ENCODE assay signal across 23 cellular contexts in the genomic region with DNA sequence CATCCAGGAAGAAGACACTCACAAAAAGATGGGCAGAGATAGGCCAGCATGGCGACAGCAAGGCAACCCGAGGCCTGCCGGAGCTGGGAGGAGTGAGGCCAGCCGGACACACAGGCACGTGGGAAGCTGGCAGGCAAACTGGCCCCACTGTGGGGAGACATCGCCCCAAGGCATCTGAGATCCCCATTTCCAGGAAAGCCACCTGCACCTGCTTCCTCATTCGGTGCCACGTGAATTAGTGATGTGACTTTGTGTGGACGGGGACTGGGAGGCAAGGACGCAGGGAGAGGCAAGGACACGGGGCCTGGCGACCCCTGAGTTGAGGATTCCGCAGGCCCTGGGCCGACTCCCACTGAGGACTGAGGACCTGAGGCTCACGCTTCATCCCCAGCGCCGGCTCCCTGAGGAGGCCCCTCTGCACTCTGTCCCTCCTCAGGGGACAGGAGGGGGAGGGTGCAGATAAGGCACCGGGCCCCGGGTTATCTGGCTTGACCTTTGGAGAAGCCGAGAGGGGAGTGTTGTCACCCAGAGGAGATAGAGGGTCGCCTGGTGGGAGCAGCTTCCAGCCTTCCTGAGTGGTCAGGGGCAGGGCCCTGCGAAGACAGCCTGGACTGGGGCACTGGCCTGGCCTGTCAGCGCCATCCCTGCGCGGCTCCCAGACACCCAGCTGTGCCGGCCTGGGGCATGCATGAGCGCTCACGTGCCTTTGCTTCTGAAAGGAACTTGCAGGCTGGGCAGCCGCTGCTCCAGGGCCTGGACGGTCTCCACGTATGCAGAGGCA. TPM values are rescaled to one million over a fixed set of nuclear protein-coding genes. Genes with fewer than 3 reads are reported as not detected.
DNase-seq lines count a peak whose midpoint lies in the region; ATAC-seq and TF ChIP-seq lines count a peak whose summit lies in the region.
"Had no signal": no experiment of that assay in that cellular context is flagged by ENCODE, and none has a peak within 500 bp of the region (broad histone marks: within the 10 kb centered on the region; RNA-seq: fewer than 3 reads in every experiment).

No MANE protein-coding gene starts in this region.

- H3K27me3 ChIP-seq in endodermal cell (ENCODE audit: control insufficient read depth, insufficient read depth, low read length, poor library complexity, severe bottlenecking) (peaks cover 13% of the 10 kb centered on the region), spleen (replicated peaks in 1 of 7) (peaks cover 0 to 78% (median 18%) of the 10 kb centered on the region in 7 donors), PC-3 (ENCODE audit: low read length) (peaks cover 2% of the 10 kb centered on the region; the same call in 1 of the 2 replicates)

- H2AFZ ChIP-seq in PC-3 (ENCODE audit: low read length), result no peak overlapping the region
- H2AFZ ChIP-seq: parathyroid adenoma had no signal

- no peaks in the 10 kb centered on the region for H3K79me2 ChIP-seq in PC-3 (ENCODE audit: low read length)
- H3K79me2 ChIP-seq: parathyroid adenoma had no signal

- POLR2A ChIA-PET in activated CD4-positive, alpha-beta T cell treated with anti-CD3 and anti-CD28 coated beads for 36 hours (lab: Charles Lee), result no interaction called here
- POLR2A ChIA-PET in PC-3 (lab: Charles Lee; ENCODE audit: unreplicated experiment), result no interaction called here

- no TSS peak for BruUV-seq in PC-3 (replicated peaks; lab: Mats Ljungman, UMichigan)

- TF ChIP-seq CTCF in endodermal cell (conservative IDR thresholded peaks at IDR 0.05), result no peak
- no peak for TF ChIP-seq CTCF in spleen (IDR thresholded peaks at IDR 0.05 in 8 of 11, conservative IDR thresholded peaks at IDR 0.05 in 3 of 11)
- no peak for TF ChIP-seq CTCF in PC-3 (conservative IDR thresholded peaks at IDR 0.05; ENCODE audit: low read depth, low read length)

- intact Hi-C loops in spleen (cut with DNase I; ENCODE audit: low total_unique reads), result no loop called here
- intact Hi-C loops in activated CD4-positive, alpha-beta T cell treated with anti-CD3 and anti-CD28 coated beads for 36 hours (cut with DNase I, micrococcal nuclease), result no loop called here
- intact Hi-C loops in PC-3 (cut with micrococcal nuclease), result no loop called here

- DNase-seq in DMS53 (lab: John Stamatoyannopoulos, UW) (peak; percentile 33), DMS53 treated with DMSO at 0.1 percent for 48 hours (lab: John Stamatoyannopoulos, UW; ENCODE audit: unreplicated experiment) (no peak), endodermal cell (peak; percentile 73), islet precursor cell (peak; percentile 83), spleen (peak; percentile 70), T1000 (lab: John Stamatoyannopoulos, UW) (no peak), PC-3 (no peak)
- DNase-seq in activated CD4-positive, alpha-beta T cell treated with anti-CD3 and anti-CD28 coated beads for 36 hours, result no peak
- DNase-seq: activated CD4-positive, alpha-beta T cell treated with anti-CD3 and anti-CD28 coated beads, Interleukin-2, amount 50 U/mL, for 4 hours; central memory CD4-positive, alpha-beta T cell; GDM1; NCI-H2029 treated with DMSO at 0.1 percent for 48 hours; NCI-H510A; SHP77; small intestine; stimulated activated CD4-positive, alpha-beta T cell treated with anti-CD3 and anti-CD28 coated beads, Interleukin-4, amount 100 ng/mL, for 4 hours had no signal

- H3K4me2 ChIP-seq in PC-3 (ENCODE audit: low read length), result no peak overlapping the region

- H3K4me1 ChIP-seq in endodermal cell (ENCODE audit: control insufficient read depth, insufficient read depth, low read length) (peaks cover 8% of the 10 kb centered on the region), spleen (no peaks in the 10 kb centered on the region), PC-3 (ENCODE audit: insufficient read depth, low read length) (no peaks in the 10 kb centered on the region)
- H3K4me1 ChIP-seq: parathyroid adenoma had no signal

- H3K9me3 Mint-ChIP-seq in endodermal cell, result no peaks in the 10 kb centered on the region
- no peaks in the 10 kb centered on the region for H3K9me3 Mint-ChIP-seq in activated CD4-positive, alpha-beta T cell treated with anti-CD3 and anti-CD28 coated beads for 36 hours (ENCODE audit: low read depth)
- H3K9me3 Mint-ChIP-seq: T-helper 1 cell treated with Interleukin-12 subunit alpha and Interleukin-12 subunit beta and Interleukin-4 antibody, amounts not matched to agents 30 μg/mL and 1 μg/mL, for 36 hours had no signal

- H3K36me3 Mint-ChIP-seq in endodermal cell (ENCODE audit: low read depth), result no peaks in the 10 kb centered on the region
- H3K36me3 Mint-ChIP-seq in activated CD4-positive, alpha-beta T cell treated with anti-CD3 and anti-CD28 coated beads for 36 hours (ENCODE audit: low read depth), result no peaks in the 10 kb centered on the region

- H3K4me3 Mint-ChIP-seq in endodermal cell, result no peak overlapping the region
- H3K4me3 Mint-ChIP-seq in activated CD4-positive, alpha-beta T cell treated with anti-CD3 and anti-CD28 coated beads for 36 hours, result no peak overlapping the region
- H3K4me3 Mint-ChIP-seq: T-helper 1 cell treated with Interleukin-12 subunit alpha and Interleukin-12 subunit beta and Interleukin-4 antibody, amounts not matched to agents 30 μg/mL and 1 μg/mL, for 36 hours had no signal

- no peaks in the 10 kb centered on the region for H3K9me2 ChIP-seq in PC-3 (replicated peaks; ENCODE audit: low read length)

- H3K4me3 ChIP-seq in endodermal cell (ENCODE audit: low read length) (no peak overlapping the region), spleen (no peak overlapping the region), PC-3 (ENCODE audit: low read length) (no peak overlapping the region)

- no peaks in the 10 kb centered on the region for H4K20me1 ChIP-seq in PC-3 (ENCODE audit: low read length)

- H3K27ac ChIP-seq in endodermal cell (ENCODE audit: low read depth, low read length), result no peak overlapping the region
- no peak overlapping the region for H3K27ac ChIP-seq in spleen
- H3K27ac ChIP-seq in PC-3 (ENCODE audit: low read length), result no peak overlapping the region
- H3K27ac ChIP-seq: 22Rv1, parathyroid adenoma had no signal

- no peak for TF ChIP-seq POLR2A in spleen (IDR thresholded peaks at IDR 0.05)

- H3K27ac Mint-ChIP-seq in endodermal cell, result no peak overlapping the region
- no peak overlapping the region for H3K27ac Mint-ChIP-seq in activated CD4-positive, alpha-beta T cell treated with anti-CD3 and anti-CD28 coated beads for 36 hours
- H3K27ac Mint-ChIP-seq: T-helper 1 cell treated with Interleukin-12 subunit alpha and Interleukin-12 subunit beta and Interleukin-4 antibody, amounts not matched to agents 30 μg/mL and 1 μg/mL, for 36 hours had no signal

- CTCF ChIA-PET in activated CD4-positive, alpha-beta T cell treated with anti-CD3 and anti-CD28 coated beads for 36 hours (lab: Charles Lee), result no interaction called here
- CTCF ChIA-PET in PC-3 (lab: Charles Lee), result no interaction called here

- peaks cover 13% of the 10 kb centered on the region for H3K27me3 Mint-ChIP-seq in endodermal cell (ENCODE audit: insufficient read depth)
- H3K27me3 Mint-ChIP-seq in activated CD4-positive, alpha-beta T cell treated with anti-CD3 and anti-CD28 coated beads for 36 hours, result peaks cover 10% of the 10 kb centered on the region

- H3K36me3 ChIP-seq in endodermal cell (ENCODE audit: control insufficient read depth, insufficient read depth, low read length) (no peaks in the 10 kb centered on the region), spleen (no peaks in the 10 kb centered on the region), PC-3 (ENCODE audit: low read depth, low read length) (no peaks in the 10 kb centered on the region)

- no peak for ATAC-seq in activated CD4-positive, alpha-beta T cell treated with anti-CD3 and anti-CD28 coated beads for 36 hours
- ATAC-seq in PC-3, result no peak
- ATAC-seq: esophagus mucosa had no signal

- H3K9me3 ChIP-seq in endodermal cell (ENCODE audit: control insufficient read depth, low read length) (peaks cover 5% of the 10 kb centered on the region), spleen (peaks cover 0 to 4% (median 0%) of the 10 kb centered on the region in 8 donors), PC-3 (ENCODE audit: low read length) (no peaks in the 10 kb centered on the region)

- H3K4me1 Mint-ChIP-seq in endodermal cell, result peaks cover 12% of the 10 kb centered on the region
- no peaks in the 10 kb centered on the region for H3K4me1 Mint-ChIP-seq in activated CD4-positive, alpha-beta T cell treated with anti-CD3 and anti-CD28 coated beads for 36 hours

- H3F3A ChIP-seq in PC-3 (ENCODE audit: low read length, unreplicated experiment), result no peaks in the 10 kb centered on the region

- 63 to 76% methylated on average over 11 to 31 of the region's 31 CpGs for WGBS in endodermal cell (ENCODE audit: insufficient coverage in 1 of 2, insufficient read length in 1 of 2), 2 experiments
- 42 to 56% (median 45%) methylated on average over 22 to 31 of the region's 31 CpGs for WGBS in spleen, 5 donors

- H3K9ac ChIP-seq in endodermal cell (ENCODE audit: extremely low read depth, low read length, poor library complexity, severe bottlenecking) (no peak overlapping the region), PC-3 (ENCODE audit: low read length) (no peak overlapping the region)
- H3K9ac ChIP-seq: parathyroid adenoma had no signal

RNA-seq across cellular contexts. Expression of a gene that starts 39.7 kb away (rescaled TPM):
- total RNA-seq in endodermal cell, result 10 to 100 TPM; 47.9 to 65.2 TPM
- polyA plus RNA-seq in endodermal cell (2013, experiment 1 of 2), result 79.9 TPM
- 73.3 TPM for polyA plus RNA-seq in endodermal cell (2013, experiment 2 of 2)
- 10 to 100 TPM; 18.2 to 38.4 (median 25.1) TPM for total RNA-seq in spleen
- polyA plus RNA-seq in spleen, result 10 to 100 TPM; 36.7 to 74.2 (median 49.3) TPM
- 10 to 100 TPM; 18.8 to 37.1 TPM for total RNA-seq in activated CD4-positive, alpha-beta T cell treated with anti-CD3 and anti-CD28 coated beads for 36 hours
- 104 and 144 TPM in 2 replicates for total RNA-seq in PC-3 (2014; rRNA removed)

RNA-seq across cellular contexts. Expression of a gene that starts 41.3 kb away (rescaled TPM):
- 10 to 100 TPM; 44.0 to 49.7 TPM for total RNA-seq in endodermal cell
- polyA plus RNA-seq in endodermal cell (2013, experiment 1 of 2), result 73.8 TPM
- 63.7 TPM for polyA plus RNA-seq in endodermal cell (2013, experiment 2 of 2)
- total RNA-seq in spleen, result 10 to 100 TPM; 20.3 to 45.0 (median 22.0) TPM
- polyA plus RNA-seq in spleen, result 10 to 100 TPM; 59.3 to 77.3 (median 66.2) TPM
- 10 to 100 TPM; 51.4 to 64.9 TPM for total RNA-seq in activated CD4-positive, alpha-beta T cell treated with anti-CD3 and anti-CD28 coated beads for 36 hours
- 91.9 and 116 TPM in 2 replicates for total RNA-seq in PC-3 (2014; rRNA removed)

RNA-seq across cellular contexts. Expression of a gene that starts 41.8 kb away (rescaled TPM):
- total RNA-seq in endodermal cell (under 1 TPM in 1 of 2 donors, not detected in 1; 0.22 TPM), spleen (not detected), PC-3 (2014; rRNA removed) (0.46 TPM in 1 of 2 replicates, not detected in the other)
- 0.50 TPM for polyA plus RNA-seq in endodermal cell (2013, experiment 1 of 2)
- polyA plus RNA-seq in endodermal cell (2013, experiment 2 of 2), result 0.91 TPM
- under 1 TPM in 1 of 3 donors, not detected in 2; 0.05 TPM for polyA plus RNA-seq in spleen
- total RNA-seq in activated CD4-positive, alpha-beta T cell treated with anti-CD3 and anti-CD28 coated beads for 36 hours, result not detected
- total RNA-seq: lung microvascular endothelial cell, myocyte had no signal
- polyA plus RNA-seq: BJ had no signal

Comparison
In these comparisons a context has a peak if more than half of its experiments do, and no peak if none do; other contexts are left out.
1. DNase-seq: peak in DMS53 (single experiment), endodermal cell (single experiment), islet precursor cell (single experiment) and spleen (single experiment); none in DMS53 treated with DMSO at 0.1 percent for 48 hours (single experiment), activated CD4-positive, alpha-beta T cell treated with anti-CD3 and anti-CD28 coated beads for 36 hours (single experiment), T1000 (single experiment) and PC-3 (single experiment).